7 cellular contexts compared by ENCODE assay signal in genomic region chr5:37454402-37455055, GRCh38.
DNase-seq lines count a peak whose midpoint lies in the region; TF ChIP-seq lines count a peak whose summit lies in the region.
"Not testable (repeated sequence)": the region's sequence is repeated elsewhere in the genome, so short reads cannot be mapped to it uniquely, and the experiment has no call there.

No MANE protein-coding gene starts in this region.

- BruUV-seq in MCF 10A (replicated peaks; lab: Mats Ljungman, UMichigan), result not testable (repeated sequence)

- not testable (repeated sequence) for H3K79me2 ChIP-seq in osteoblast (ENCODE audit: insufficient read depth, low read length)

- H3K27me3 Mint-ChIP-seq in activated T-cell treated with anti-CD3 and anti-CD28 coated beads, Interleukin-2, amount 50 U/mL, for 24 hours; MCF 10A (ENCODE audit: insufficient read depth, unreplicated experiment): not testable (repeated sequence)

- not testable (repeated sequence) for H3K4me3 ChIP-seq in fibroblast of mammary gland (ENCODE audit: control insufficient read depth, low read depth, low read length); osteoblast (ENCODE audit: insufficient read depth, low read length)

- intact Hi-C loops in MCF 10A (cut with micrococcal nuclease), result not testable (repeated sequence)

- TF ChIP-seq CTCF in RWPE1 (conservative IDR thresholded peaks at IDR 0.05; ENCODE audit: low read depth); MCF 10A (IDR thresholded peaks at IDR 0.05; ENCODE audit: unreplicated experiment); fibroblast of mammary gland (conservative IDR thresholded peaks at IDR 0.05; ENCODE audit: control insufficient read depth, insufficient read depth, low read depth, low read length); osteoblast (IDR thresholded peaks at IDR 0.05; ENCODE audit: extremely low read depth, low read depth, low read length): not testable (repeated sequence)

- H3K9me3 Mint-ChIP-seq in activated T-cell treated with anti-CD3 and anti-CD28 coated beads, Interleukin-2, amount 50 U/mL, for 24 hours; MCF 10A (ENCODE audit: unreplicated experiment): not testable (repeated sequence)

- CTCF ChIA-PET in RWPE1 (lab: Yijun Ruan, JAX); MCF 10A (lab: Yijun Ruan, JAX): not testable (repeated sequence)

- H3K4me1 Mint-ChIP-seq in activated T-cell treated with anti-CD3 and anti-CD28 coated beads, Interleukin-2, amount 50 U/mL, for 24 hours (ENCODE audit: low read depth), result peaks cover 16% of the 10 kb centered on the region
- not testable (repeated sequence) for H3K4me1 Mint-ChIP-seq in MCF 10A (ENCODE audit: insufficient read depth, unreplicated experiment)

- H3K27ac Mint-ChIP-seq in activated T-cell treated with anti-CD3 and anti-CD28 coated beads, Interleukin-2, amount 50 U/mL, for 24 hours, result peak overlapping the region; percentile 85
- not testable (repeated sequence) for H3K27ac Mint-ChIP-seq in MCF 10A (ENCODE audit: low read depth, unreplicated experiment)

- DNase-seq in EL (peak; percentile 58), HS-5 (ENCODE audit: low read depth) (peak; percentile 41), RWPE1 (ENCODE audit: low spot score) (peak; percentile 5), MCF 10A (ENCODE audit: unreplicated experiment) (peak; percentile 1), fibroblast of mammary gland (ENCODE audit: low read depth) (peak; percentile 49)
- DNase-seq in activated T-cell treated with anti-CD3 and anti-CD28 coated beads, Interleukin-2, amount 50 U/mL, for 24 hours; osteoblast (ENCODE audit: insufficient read length, low spot score, missing footprints): not testable (repeated sequence)

- not testable (repeated sequence) for H3K4me3 Mint-ChIP-seq in activated T-cell treated with anti-CD3 and anti-CD28 coated beads, Interleukin-2, amount 50 U/mL, for 24 hours; MCF 10A (ENCODE audit: unreplicated experiment)

- H3K36me3 ChIP-seq in osteoblast (ENCODE audit: insufficient read depth, low read length), result not testable (repeated sequence)

- H2AFZ ChIP-seq in osteoblast (ENCODE audit: low read length), result not testable (repeated sequence)

- not testable (repeated sequence) for H4K20me1 ChIP-seq in osteoblast (ENCODE audit: insufficient read depth, low read length)

- POLR2A ChIA-PET in RWPE1 (lab: Yijun Ruan, JAX; ENCODE audit: low non-redundant PET), result not testable (repeated sequence)
- POLR2A ChIA-PET in MCF 10A (lab: Yijun Ruan, JAX), result interaction anchor here (0.6 kb wide), 1 partner anchor 10 kb away, joined by 3 read pairs; no protein-coding TSS in a partner anchor

- not testable (repeated sequence) for H3K27ac ChIP-seq in RWPE1
- peak overlapping the region; percentile 31 for H3K27ac ChIP-seq in osteoblast (ENCODE audit: low read depth, low read length)

- H3K4me2 ChIP-seq in osteoblast (ENCODE audit: insufficient read depth, low read length), result not testable (repeated sequence)

- H3K36me3 Mint-ChIP-seq in activated T-cell treated with anti-CD3 and anti-CD28 coated beads, Interleukin-2, amount 50 U/mL, for 24 hours (ENCODE audit: low read depth), result peaks cover 61% of the 10 kb centered on the region
- peaks cover 22% of the 10 kb centered on the region for H3K36me3 Mint-ChIP-seq in MCF 10A (ENCODE audit: insufficient read depth, unreplicated experiment)

- H3K4me1 ChIP-seq in osteoblast (ENCODE audit: insufficient read depth, low read length), result not testable (repeated sequence)

- H3K27me3 ChIP-seq in osteoblast (ENCODE audit: insufficient read depth, low read length), result not testable (repeated sequence)

- H3K9me3 ChIP-seq in osteoblast (ENCODE audit: low read depth, low read length), result not testable (repeated sequence)
